In the genomic region with DNA sequence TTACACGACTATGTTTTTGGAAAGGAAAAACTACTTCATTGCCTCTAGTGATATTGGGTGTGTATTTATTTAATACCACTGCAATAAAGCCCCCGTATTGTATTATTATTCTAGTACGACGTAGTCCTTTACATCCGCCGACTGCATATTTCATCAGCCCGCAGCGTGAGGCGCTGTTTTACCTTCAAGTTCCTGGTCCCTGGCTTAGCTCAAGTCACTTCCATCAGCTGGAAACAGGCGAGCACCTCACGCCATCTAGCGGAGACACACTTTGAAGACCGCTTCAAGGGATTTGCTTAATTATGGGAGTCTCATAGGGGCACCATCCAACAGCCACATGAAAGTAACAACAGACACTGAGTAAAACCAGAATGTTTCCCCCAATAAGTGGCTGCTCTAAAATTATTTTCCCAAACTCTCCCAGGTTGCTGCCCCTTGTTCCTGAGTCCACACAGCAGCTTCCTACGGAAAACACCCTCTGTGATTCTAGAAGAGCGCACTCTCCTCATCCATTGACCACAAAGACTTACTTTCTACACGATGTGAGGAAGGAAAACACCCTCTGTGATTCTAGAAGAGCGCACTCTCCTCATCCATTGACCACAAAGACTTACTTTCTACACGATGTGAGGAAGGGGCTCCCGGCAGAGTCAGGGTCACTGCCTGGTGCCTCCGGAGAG, we compare ENCODE assay signal across 8 cellular contexts. TPM values are rescaled to one million over a fixed set of nuclear protein-coding genes. Genes with fewer than 3 reads are reported as not detected.
A peak's percentile ranks its signal among the peaks of the same experiment; 100 is the strongest.
DNase-seq lines count a peak whose midpoint lies in the region; ATAC-seq and TF ChIP-seq lines count a peak whose summit lies in the region.

No MANE protein-coding gene starts in this region.

- peak; percentile 81 for ATAC-seq in activated T-helper 17 cell treated with anti-CD3 and anti-CD28 coated beads, Interleukin-2, amount 50 U/mL, for 72 hours (replicated peaks)

- peak; percentile 22 for DNase-seq in GM04503 (ENCODE audit: low read depth)
- peak; percentile 88 to 92 for DNase-seq in HAP-1 (ENCODE audit: low spot score in 2 of 2)
- peak; percentile 72 for DNase-seq in M059J (ENCODE audit: low read depth)
- peak; percentile 92 for DNase-seq in SHP77 (lab: John Stamatoyannopoulos, UW)
- peak; percentile 93 for DNase-seq in fibroblast of the conjunctiva (ENCODE audit: low read depth)
- DNase-seq in nucleus accumbens (lab: John Stamatoyannopoulos, UW) = peak in 55 of 56 donors; percentile 5 to 91 (median 63)
- peak; percentile 94 for DNase-seq in testis

- no peak overlapping the region for H3K27ac Mint-ChIP-seq in activated T-helper 17 cell treated with anti-CD3 and anti-CD28 coated beads, Interleukin-2, amount 50 U/mL, for 72 hours

- H3K4me1 Mint-ChIP-seq in activated T-helper 17 cell treated with anti-CD3 and anti-CD28 coated beads, Interleukin-2, amount 50 U/mL, for 72 hours = peaks cover 8% of the 10 kb centered on the region

- H3K4me3 Mint-ChIP-seq in activated T-helper 17 cell treated with anti-CD3 and anti-CD28 coated beads, Interleukin-2, amount 50 U/mL, for 72 hours = no peak overlapping the region

- intact Hi-C loops in testis (cut with DNase I; ENCODE audit: low total_unique reads) = loop anchor here (5.0 kb wide), 1 partner anchor 160 kb away; no protein-coding TSS in a partner anchor

- in situ Hi-C loops in HAP-1 (cut with MboI; ENCODE audit: low sequenced_read_pairs) = loop anchor here (10.0 kb wide), 1 partner anchor 163 kb away; no protein-coding TSS in a partner anchor

- TF ChIP-seq POLR2A in testis (IDR thresholded peaks at IDR 0.05) = no peak

- peaks cover 3% of the 10 kb centered on the region; the same call in 1 of the 2 replicates for H3K27me3 ChIP-seq in HAP-1 (ENCODE audit: low read depth)
- H3K27me3 ChIP-seq in testis = no peaks in the 10 kb centered on the region

- no peak overlapping the region for H3K4me3 ChIP-seq in HAP-1
- H3K4me3 ChIP-seq in testis = no peak overlapping the region

- TF ChIP-seq CTCF in testis (IDR thresholded peaks at IDR 0.05) = peak; percentile 91 to 96 (median 92)

- 16 to 17% methylated on average over 20 of the region's 20 CpGs for WGBS in testis, 2 donors

- no peaks in the 10 kb centered on the region for H3K36me3 Mint-ChIP-seq in activated T-helper 17 cell treated with anti-CD3 and anti-CD28 coated beads, Interleukin-2, amount 50 U/mL, for 72 hours (ENCODE audit: low read depth)

- no peaks in the 10 kb centered on the region for H3K36me3 ChIP-seq in HAP-1 (replicated peaks)
- no peaks in the 10 kb centered on the region for H3K36me3 ChIP-seq in testis (ENCODE audit: low read depth, missing control alignments)

- no peaks in the 10 kb centered on the region for H3K9me3 ChIP-seq in HAP-1
- no peaks in the 10 kb centered on the region for H3K9me3 ChIP-seq in testis

- no peak overlapping the region for H3K27ac ChIP-seq in testis

- H3K27me3 Mint-ChIP-seq in activated T-helper 17 cell treated with anti-CD3 and anti-CD28 coated beads, Interleukin-2, amount 50 U/mL, for 72 hours = peaks cover 7% of the 10 kb centered on the region

- H3K4me1 ChIP-seq in HAP-1 (peaks cover 4% of the 10 kb centered on the region; the same call in 1 of the 2 replicates), testis (no peaks in the 10 kb centered on the region)

- H3K9me3 Mint-ChIP-seq in activated T-helper 17 cell treated with anti-CD3 and anti-CD28 coated beads, Interleukin-2, amount 50 U/mL, for 72 hours = peaks cover 10% of the 10 kb centered on the region

RNA-seq across cellular contexts. Expression of a gene that starts 15.7 kb away (rescaled TPM):
- total RNA-seq in M059J (2014; rRNA removed; shearing (Covaris generic)) = not detected in 2 replicates
- not detected for total RNA-seq in activated T-helper 17 cell treated with anti-CD3 and anti-CD28 coated beads, Interleukin-2, amount 50 U/mL, for 72 hours
- total RNA-seq in testis = under 1 TPM in 1 of 2 donors, not detected in 1; 0.37 TPM
- polyA plus RNA-seq in testis (ENCODE audit: insufficient read depth, low read depth, low replicate concordance) = 0.41 TPM

RNA-seq across cellular contexts. Expression of a gene that starts 20.6 kb away (rescaled TPM):
- 0.64 and 2.1 TPM in 2 replicates for total RNA-seq in M059J (2014; rRNA removed; shearing (Covaris generic))
- total RNA-seq in activated T-helper 17 cell treated with anti-CD3 and anti-CD28 coated beads, Interleukin-2, amount 50 U/mL, for 72 hours = under 1 TPM in 1 of 2 donors, not detected in 1; 0.34 TPM
- total RNA-seq in testis = 10 to 100 TPM; 28.0 to 38.1 TPM
- polyA plus RNA-seq in testis (ENCODE audit: insufficient read depth, low read depth, low replicate concordance) = 28.0 TPM

Comparison
In these comparisons a context has a peak if more than half of its experiments do, and no peak if none do; other contexts are left out.
1. DNase-seq: peak in every context shown above with its lines; median percentile 94 in testis; 93 in fibroblast of the conjunctiva; 92 in SHP77; 90 in HAP-1; 72 in M059J; 63 in nucleus accumbens; 22 in GM04503.